ENCODE assay signal across 1 cellular context in the genomic region with DNA sequence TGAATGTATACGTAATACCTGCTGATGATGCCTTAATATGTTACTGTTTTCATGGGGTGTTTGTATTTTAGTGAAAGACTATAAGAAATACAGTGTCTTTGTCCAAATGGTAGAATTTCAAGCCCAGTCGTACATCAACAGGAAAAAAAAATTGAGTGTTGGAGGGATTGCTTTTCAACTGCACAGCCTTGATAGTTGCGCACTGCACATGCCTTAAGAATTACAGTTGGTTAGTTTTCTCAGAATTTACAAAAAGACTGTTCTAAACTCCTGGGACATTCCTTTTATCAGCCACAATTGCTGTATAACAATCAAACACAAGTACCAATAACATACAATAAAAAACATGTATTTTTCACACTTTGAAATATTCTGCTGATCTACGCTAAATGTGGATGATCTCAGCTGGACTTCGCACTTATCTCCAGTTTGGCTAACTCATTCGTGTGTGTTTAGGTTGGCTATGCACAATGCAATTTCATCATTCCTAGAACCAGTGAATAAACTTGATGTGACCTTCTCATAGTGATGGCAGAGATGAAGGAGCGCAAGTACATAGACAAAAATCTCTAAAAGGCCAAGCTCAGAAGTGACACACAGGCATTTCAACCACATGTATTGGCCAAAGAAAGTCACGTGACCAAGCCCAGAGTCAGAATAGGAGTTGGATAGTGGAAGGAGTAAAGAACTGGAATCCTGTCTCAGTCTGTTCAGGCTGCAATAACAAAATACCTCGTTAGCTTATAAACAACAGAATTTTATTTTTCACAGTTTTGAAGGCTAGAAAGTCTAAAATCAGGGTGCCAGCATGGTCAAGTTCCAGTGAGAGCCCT.
TF ChIP-seq lines count a peak whose summit lies in the region.

No MANE protein-coding gene starts in this region.

TF ChIP-seq in liver, 16 proteins besides CTCF, POLR2A, EP300 and RAD21 (continued from another document):
- TF ChIP-seq, protein P1, sequence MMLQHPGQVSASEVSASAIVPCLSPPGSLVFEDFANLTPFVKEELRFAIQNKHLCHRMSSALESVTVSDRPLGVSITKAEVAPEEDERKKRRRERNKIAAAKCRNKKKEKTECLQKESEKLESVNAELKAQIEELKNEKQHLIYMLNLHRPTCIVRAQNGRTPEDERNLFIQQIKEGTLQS (IDR thresholded peaks at IDR 0.05) = peak; percentile 32
- TF ChIP-seq SP1 (IDR thresholded peaks at IDR 0.05) (no peak), JUND (IDR thresholded peaks at IDR 0.05) (peak in 1 of 2 donors; percentile 62), FOXA2 (IDR thresholded peaks at IDR 0.05) (peak; percentile 37)
- TF ChIP-seq, protein P2, sequence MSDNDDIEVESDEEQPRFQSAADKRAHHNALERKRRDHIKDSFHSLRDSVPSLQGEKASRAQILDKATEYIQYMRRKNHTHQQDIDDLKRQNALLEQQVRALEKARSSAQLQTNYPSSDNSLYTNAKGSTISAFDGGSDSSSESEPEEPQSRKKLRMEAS (IDR thresholded peaks at IDR 0.05) = no peak
TF ChIP-seq in liver: peak in this region for 6.
